In the genomic region with DNA sequence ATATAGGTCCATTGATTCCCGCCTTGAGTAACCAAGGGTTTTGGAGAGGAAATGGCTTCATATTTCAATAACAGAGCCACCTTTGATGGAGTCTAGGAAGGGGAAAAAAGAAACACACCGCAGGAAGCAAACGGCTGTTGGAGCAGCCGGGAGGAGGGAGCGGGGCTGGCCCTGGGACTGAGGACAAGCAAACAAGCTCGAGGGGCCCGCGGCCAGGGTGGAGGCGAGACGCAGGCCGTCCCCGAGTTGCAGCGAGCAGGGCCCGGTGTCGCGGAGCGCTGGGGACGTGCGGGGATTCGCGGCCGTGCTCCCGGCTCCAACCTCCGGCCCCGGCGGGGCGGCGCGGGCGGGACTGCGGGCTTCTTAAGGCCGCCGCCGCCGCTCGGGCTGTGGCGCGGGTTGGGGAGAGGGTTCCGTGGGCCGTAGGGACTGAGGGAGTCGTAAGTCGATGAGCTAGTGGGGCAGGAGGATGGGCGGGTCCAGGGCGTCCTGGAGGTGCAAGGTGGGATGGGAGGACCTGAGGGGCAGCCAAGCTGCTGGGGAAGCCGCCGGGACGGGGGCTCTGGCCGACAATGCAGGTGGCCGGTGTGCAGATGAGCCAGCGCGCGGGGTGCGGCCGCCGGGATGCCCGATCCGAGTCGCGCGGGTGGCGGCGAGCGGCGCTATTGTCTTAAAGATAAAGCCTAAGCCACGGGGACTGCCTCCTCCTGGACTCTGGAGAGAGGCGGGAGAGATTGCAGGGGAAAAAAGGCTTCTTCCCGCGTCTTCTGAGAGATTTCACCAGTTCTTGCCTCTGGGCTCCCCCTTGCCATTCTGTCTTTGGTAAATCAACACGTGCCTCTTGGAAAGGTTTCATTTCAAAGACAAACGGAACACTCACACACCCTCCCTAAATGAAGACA, we compare ENCODE assay signal across 9 cellular contexts. TPM values are rescaled to one million over a fixed set of nuclear protein-coding genes. Genes with fewer than 3 reads are reported as not detected.
DNase-seq lines count a peak whose midpoint lies in the region; ATAC-seq and TF ChIP-seq lines count a peak whose summit lies in the region.
"Had no signal": no experiment of that assay in that cellular context is flagged by ENCODE, and none has a peak within 500 bp of the region (broad histone marks: within the 10 kb centered on the region; RNA-seq: fewer than 3 reads in every experiment).

No MANE protein-coding gene starts in this region.

- H3K9me3 ChIP-seq in esophagus muscularis mucosa (no peaks in the 10 kb centered on the region), mucosa of rectum (ENCODE audit: control insufficient read depth in 2 of 2, low read length in 2 of 2) (no peaks in the 10 kb centered on the region)

- H3K27ac ChIP-seq in esophagus muscularis mucosa (replicated peaks in 1 of 4) (peak overlapping the region in 2 of 4 donors; percentile 12 to 48), mucosa of rectum (ENCODE audit: low read depth in 2 of 2, low read length in 2 of 2) (peak overlapping the region; percentile 61 to 65), urinary bladder (ENCODE audit: low read depth) (peak overlapping the region; percentile 68)

- peak overlapping the region; percentile 56 to 62 (median 62) for H3K4me3 ChIP-seq in esophagus muscularis mucosa
- H3K4me3 ChIP-seq in mucosa of rectum (ENCODE audit: low read length in 2 of 2) = peak overlapping the region; percentile 60 to 72
- H3K4me3 ChIP-seq in urinary bladder (ENCODE audit: low read depth, low read length) = peak overlapping the region; percentile 52

- H3K27me3 ChIP-seq in esophagus muscularis mucosa (peaks cover 0 to 23% (median 0%) of the 10 kb centered on the region in 4 donors), mucosa of rectum (ENCODE audit: control insufficient read depth in 2 of 2, insufficient read depth in 2 of 2, low read length in 2 of 2) (peaks cover 5 to 6% of the 10 kb centered on the region in 2 donors)

- peak; percentile 68 for ATAC-seq in GM21423 (IDR thresholded peaks at IDR 0.05; ENCODE audit: unreplicated experiment)

- H3K36me3 ChIP-seq in esophagus muscularis mucosa (no peaks in the 10 kb centered on the region), mucosa of rectum (ENCODE audit: control insufficient read depth in 2 of 2, insufficient read depth in 2 of 2, low read length in 2 of 2) (no peaks in the 10 kb centered on the region), urinary bladder (ENCODE audit: insufficient read depth) (no peaks in the 10 kb centered on the region)

- H3K4me1 ChIP-seq in esophagus muscularis mucosa (peaks cover 0 to 20% (median 16%) of the 10 kb centered on the region in 4 donors), mucosa of rectum (ENCODE audit: control insufficient read depth in 2 of 2, insufficient read depth in 2 of 2, low read length in 2 of 2) (peaks cover 5 to 18% of the 10 kb centered on the region in 2 donors), urinary bladder (ENCODE audit: insufficient read depth) (no peaks in the 10 kb centered on the region)

- DNase-seq in DMS53 treated with DMSO at 0.1 percent for 48 hours (lab: John Stamatoyannopoulos, UW; ENCODE audit: unreplicated experiment) (peak; percentile 78), KBM-7 (peak; percentile 77), T1000 (lab: John Stamatoyannopoulos, UW) (peak; percentile 63), esophagus muscularis mucosa (ENCODE audit: extremely low spot score) (no peak)
- DNase-seq in activated effector memory CD4-positive, alpha-beta T cell treated with anti-CD3 and anti-CD28 coated beads, Interleukin-2, amount 50 U/mL, for 16 hours = no peak

- TF ChIP-seq CTCF in esophagus muscularis mucosa (IDR thresholded peaks at IDR 0.05) = peak; percentile 10 to 45 (median 25)

- TF ChIP-seq POLR2A in esophagus muscularis mucosa (IDR thresholded peaks at IDR 0.05; ENCODE audit: low read depth) = no peak

- in situ Hi-C loops in KBM-7 (cut with MboI; ENCODE audit: low pct_unique_long_range_greater_than_20kb, low sequenced_read_pairs) = no loop called here

- H3K9ac ChIP-seq in mucosa of rectum (ENCODE audit: low read depth in 1 of 2, low read length in 2 of 2) = peak overlapping the region in 1 of 2 donors; percentile 64

- 1% methylated on average over 49 of the region's 70 CpGs for WGBS in esophagus muscularis mucosa
- under 1% methylated on average over 70 of the region's 70 CpGs for WGBS in urinary bladder

- no peak for TF ChIP-seq EP300 in esophagus muscularis mucosa (IDR thresholded peaks at IDR 0.05)

- intact Hi-C loops in esophagus muscularis mucosa (cut with DNase I) = no loop called here

RNA-seq across cellular contexts. Expression of a gene that starts 1.5 kb away (rescaled TPM):
- total RNA-seq in esophagus muscularis mucosa = 1 to 10 TPM in 1 of 4 donors, under 1 TPM in 3; 0.34 to 2.0 (median 0.40) TPM
- 24.4 TPM for total RNA-seq in urinary bladder
- polyA plus RNA-seq in urinary bladder = 0.37 TPM
- total RNA-seq: activated naive CD4-positive, alpha-beta T cell treated with anti-CD3 and anti-CD28 coated beads, Interleukin-2, amount 50 U/mL, for 72 hours had no signal

Comparison
In these comparisons a context has a peak if more than half of its experiments do, and no peak if none do; other contexts are left out.
1. DNase-seq: peak in DMS53 treated with DMSO at 0.1 percent for 48 hours (single experiment), KBM-7 (single experiment) and T1000 (single experiment); none in esophagus muscularis mucosa (single experiment) and activated effector memory CD4-positive, alpha-beta T cell treated with anti-CD3 and anti-CD28 coated beads, Interleukin-2, amount 50 U/mL, for 16 hours (single experiment).
2. Peak in every context shown above with its lines, with median percentiles within 50 percentile points of each other: H3K4me3 ChIP-seq.